In genomic region chr1:212718499-212718898, GRCh38 we compare ENCODE assay signal across 1 cellular context.
TF ChIP-seq lines count a peak whose summit lies in the region.

No MANE protein-coding gene starts in this region.

TF ChIP-seq in endothelial cell of umbilical vein, 7 proteins besides CTCF, POLR2A, EP300 and RAD21:
- TF ChIP-seq EZH2 (IDR thresholded peaks at IDR 0.05; ENCODE audit: borderline replicate concordance, low read depth, low read length, severe bottlenecking): no peak
- no peak for TF ChIP-seq MYC (IDR thresholded peaks at IDR 0.05; ENCODE audit: low read depth, low read length)
- TF ChIP-seq FOS (IDR thresholded peaks at IDR 0.05; ENCODE audit: borderline replicate concordance, insufficient read depth, low read length): no peak
- TF ChIP-seq JUN (IDR thresholded peaks at IDR 0.05; ENCODE audit: borderline replicate concordance, insufficient read depth, insufficient read length, low read depth): no peak
TF ChIP-seq in endothelial cell of umbilical vein: peak in this region for 0.
